ENCODE assay signal across 12 cellular contexts in the genomic region with DNA sequence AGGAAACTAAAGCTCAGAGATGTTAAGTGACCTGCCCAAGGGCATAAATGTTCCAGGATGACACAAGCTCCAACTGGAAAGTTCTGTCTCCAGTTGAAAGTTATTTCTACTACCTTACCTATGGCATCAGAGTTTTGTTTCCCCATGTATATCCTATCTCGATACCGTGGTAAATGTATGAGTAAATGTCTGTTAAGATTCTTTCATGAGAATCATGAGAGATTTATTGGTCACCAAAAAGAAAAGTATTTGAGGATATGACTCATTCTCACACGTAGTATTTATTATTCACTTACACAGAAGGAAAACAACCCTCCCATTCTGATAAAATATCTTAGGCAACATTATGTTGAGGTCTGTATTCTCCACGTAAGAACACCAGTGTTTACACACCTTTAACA. TPM values are rescaled to one million over a fixed set of nuclear protein-coding genes. Genes with fewer than 3 reads are reported as not detected.
DNase-seq lines count a peak whose midpoint lies in the region; ATAC-seq and TF ChIP-seq lines count a peak whose summit lies in the region.
"Had no signal": no experiment of that assay in that cellular context is flagged by ENCODE, and none has a peak within 500 bp of the region (broad histone marks: within the 10 kb centered on the region; RNA-seq: fewer than 3 reads in every experiment).

No MANE protein-coding gene starts in this region.

- H3K27ac ChIP-seq in epithelial cell of prostate = peak overlapping the region; percentile 98
- H3K27ac ChIP-seq in heart right ventricle = peak overlapping the region in 1 of 10 donors; percentile 27
- H3K27ac ChIP-seq: right atrium auricular region had no signal

- intact Hi-C loops in sciatic nerve (cut with DNase I) (no loop called here), Right ventricle myocardium inferior (cut with DNase I) (no loop called here), heart right ventricle (cut with DNase I) (no loop called here)

- peak; percentile 17 for DNase-seq in DMS53 treated with DMSO at 0.1 percent for 48 hours (lab: John Stamatoyannopoulos, UW; ENCODE audit: unreplicated experiment)
- DNase-seq in NCI-H226 = peak; percentile 83
- DNase-seq in epithelial cell of prostate (ENCODE audit: low read depth, low spot score) = peak; percentile 98
- peak; percentile 91 for DNase-seq in renal cortical epithelial cell (ENCODE audit: low read depth)
- no peak for DNase-seq in sciatic nerve (ENCODE audit: low spot score)
- DNase-seq in Right ventricle myocardium inferior (ENCODE audit: missing footprints) = no peak
- DNase-seq in heart right ventricle = no peak
- no peak for DNase-seq in NK-92 (lab: John Stamatoyannopoulos, UW; ENCODE audit: unreplicated experiment)
- DNase-seq: KG1, left cardiac atrium, NCI-H446 had no signal

- H3K36me3 ChIP-seq in heart right ventricle = no peaks in the 10 kb centered on the region
- H3K36me3 ChIP-seq: right atrium auricular region had no signal

- no peaks in the 10 kb centered on the region for H3K27me3 ChIP-seq in heart right ventricle
- H3K27me3 ChIP-seq: right atrium auricular region had no signal

- no peak for ATAC-seq in sciatic nerve
- ATAC-seq in Right ventricle myocardium inferior = no peak
- ATAC-seq in heart right ventricle = no peak

- no peaks in the 10 kb centered on the region for H3K9me3 ChIP-seq in heart right ventricle
- H3K9me3 ChIP-seq: right atrium auricular region had no signal

- no peak overlapping the region for H3K4me3 ChIP-seq in heart right ventricle
- H3K4me3 ChIP-seq: right atrium auricular region had no signal

- TF ChIP-seq CTCF in heart right ventricle (IDR thresholded peaks at IDR 0.05) = no peak

- WGBS in heart right ventricle, 2 donors = 73 to 82% methylated on average over 4 of the region's 4 CpGs

- H3K4me1 ChIP-seq in heart right ventricle = peaks cover 0 to 8% (median 0%) of the 10 kb centered on the region in 9 donors
- H3K4me1 ChIP-seq: right atrium auricular region had no signal

RNA-seq across cellular contexts. Expression of a gene that starts 11.1 kb away (rescaled TPM):
- 0.30 TPM in 1 of 2 replicates, not detected in the other for total RNA-seq in renal cortical epithelial cell
- total RNA-seq in sciatic nerve = not detected
- total RNA-seq in Right ventricle myocardium inferior = not detected
- not detected for total RNA-seq in heart right ventricle
- polyA plus RNA-seq in heart right ventricle = not detected
- total RNA-seq: left cardiac atrium, right atrium auricular region had no signal

Comparison
In these comparisons a context has a peak if more than half of its experiments do, and no peak if none do; other contexts are left out.
1. DNase-seq: peak in DMS53 treated with DMSO at 0.1 percent for 48 hours (single experiment), NCI-H226 (single experiment), epithelial cell of prostate (single experiment) and renal cortical epithelial cell (single experiment); none in sciatic nerve (single experiment), Right ventricle myocardium inferior (single experiment), heart right ventricle (0 of 2) and NK-92 (single experiment).